In the genomic region with DNA sequence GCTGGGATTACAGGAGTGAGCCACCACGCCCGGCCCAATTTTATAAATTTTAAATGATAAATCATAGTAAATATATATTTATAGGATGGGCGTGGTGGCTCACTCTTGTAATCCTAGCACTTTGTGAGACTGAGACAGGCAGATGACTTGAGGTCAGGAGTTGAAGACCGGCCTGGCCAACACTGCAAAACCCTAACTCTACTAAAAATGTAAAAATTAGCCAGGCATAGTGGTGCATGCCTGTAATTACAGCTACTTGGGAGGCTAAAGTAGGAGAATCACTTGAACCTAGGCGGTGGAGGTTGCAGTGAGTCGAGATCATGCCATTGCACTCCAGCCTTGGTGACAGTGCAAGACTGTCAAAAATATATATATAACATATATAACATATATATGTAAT, we compare ENCODE assay signal across 17 cellular contexts.
"Had no signal": no experiment of that assay in that cellular context is flagged by ENCODE, and none has a peak within 500 bp of the region (broad histone marks: within the 10 kb centered on the region; RNA-seq: fewer than 3 reads in every experiment).

No MANE protein-coding gene starts in this region.

- H3K9me3 Mint-ChIP-seq: activated naive CD4-positive, alpha-beta T cell treated with anti-CD3 and anti-CD28 coated beads, Interleukin-2, amount 50 U/mL, for 24 hours; naive thymus-derived CD8-positive, alpha-beta T cell; WTC11 had no signal

- H3K27ac Mint-ChIP-seq: activated naive CD4-positive, alpha-beta T cell treated with anti-CD3 and anti-CD28 coated beads, Interleukin-2, amount 50 U/mL, for 24 hours; naive thymus-derived CD8-positive, alpha-beta T cell; progenitor cell of endocrine pancreas; WTC11 had no signal

- H3K9me3 ChIP-seq: ascending aorta, thyroid gland had no signal

- H3K4me3 Mint-ChIP-seq: activated naive CD4-positive, alpha-beta T cell treated with anti-CD3 and anti-CD28 coated beads, Interleukin-2, amount 50 U/mL, for 24 hours; naive thymus-derived CD8-positive, alpha-beta T cell; WTC11 had no signal

- H3K4me3 ChIP-seq: ascending aorta, lung, thyroid gland had no signal

- H3K4me1 ChIP-seq: ascending aorta, thyroid gland had no signal

- H3K4me1 Mint-ChIP-seq: activated naive CD4-positive, alpha-beta T cell treated with anti-CD3 and anti-CD28 coated beads, Interleukin-2, amount 50 U/mL, for 24 hours; naive thymus-derived CD8-positive, alpha-beta T cell; WTC11 had no signal

- DNase-seq: activated gamma-delta T cell treated with Interleukin-2 at 50 U/mL for 16 hours; activated T-cell treated with anti-CD3 and anti-CD28 coated beads, Interleukin-2, amount 50 U/mL, for 1 hour; central memory CD4-positive, alpha-beta T cell; effector memory CD4-positive, alpha-beta T cell; foreskin melanocyte; naive thymus-derived CD8-positive, alpha-beta T cell; retina; stimulated activated CD4-positive, alpha-beta T cell treated with anti-CD3 and anti-CD28 coated beads, Interleukin-4, amount 100 ng/mL, for 24 hours; stimulated activated naive CD8-positive, alpha-beta T cell treated with anti-CD3 and anti-CD28 coated beads, Interleukin-15, Interleukin-2, amounts not matched to agents 100 U/mL and 50 U/mL, for 24 hours; T-helper 1 cell; thyroid gland had no signal

- H3K27ac ChIP-seq: ascending aorta, thyroid gland had no signal

- H3K27me3 Mint-ChIP-seq: activated naive CD4-positive, alpha-beta T cell treated with anti-CD3 and anti-CD28 coated beads, Interleukin-2, amount 50 U/mL, for 24 hours; naive thymus-derived CD8-positive, alpha-beta T cell; progenitor cell of endocrine pancreas had no signal

- ATAC-seq: left lobe of liver; naive thymus-derived CD8-positive, alpha-beta T cell; stimulated activated naive CD8-positive, alpha-beta T cell treated with anti-CD3 and anti-CD28 coated beads, Interleukin-15, Interleukin-2, amounts not matched to agents 100 U/mL and 50 U/mL, for 24 hours; WTC11 had no signal

- H3K27me3 ChIP-seq: ascending aorta, thyroid gland had no signal
